Comparison of ENCODE assay signal across 29 cellular contexts in genomic region chr17:7754656-7755055, GRCh38. TPM values are rescaled to one million over a fixed set of nuclear protein-coding genes. Genes with fewer than 3 reads are reported as not detected.
"Had no signal": no experiment of that assay in that cellular context is flagged by ENCODE, and none has a peak within 500 bp of the region (broad histone marks: within the 10 kb centered on the region; RNA-seq: fewer than 3 reads in every experiment).

No MANE protein-coding gene starts in this region.

- H3K4me1 Mint-ChIP-seq: central memory CD8-positive, alpha-beta T cell; naive B cell; stimulated activated naive CD8-positive, alpha-beta T cell treated with anti-CD3 and anti-CD28 coated beads, Interleukin-15, amount 100 ng/mL, for 72 hours had no signal

- H3K27ac Mint-ChIP-seq: mesothelial cell of epicardium; progenitor cell of endocrine pancreas; stimulated activated naive CD8-positive, alpha-beta T cell treated with anti-CD3 and anti-CD28 coated beads, Interleukin-15, amount 100 ng/mL, for 72 hours had no signal

- H3K4me3 Mint-ChIP-seq: central memory CD8-positive, alpha-beta T cell; mesothelial cell of epicardium; natural killer cell treated with Interleukin-12 subunit alpha and Interleukin-12 subunit beta and Interleukin-15 and Interleukin-18, amount 100 ng/mL, for 72 hours; neural crest cell; stimulated activated naive CD8-positive, alpha-beta T cell treated with anti-CD3 and anti-CD28 coated beads, Interleukin-15, amount 100 ng/mL, for 72 hours had no signal

- H3K36me3 ChIP-seq: heart right ventricle, neutrophil, pancreas, suprapubic skin, transverse colon, upper lobe of right lung, uterus had no signal

- H3K36me3 Mint-ChIP-seq: mesothelial cell of epicardium; naive B cell; natural killer cell treated with Interleukin-12 subunit alpha and Interleukin-12 subunit beta and Interleukin-15 and Interleukin-18, amount 100 ng/mL, for 72 hours had no signal

- H3K4me2 ChIP-seq: smooth muscle cell had no signal

- DNase-seq: dermis blood vessel endothelial cell; effector memory CD4-positive, alpha-beta T cell; erythroblast; glutamatergic neuron; heart right ventricle; hippocampal formation; mucosa of descending colon; naive B cell; pancreas; stimulated activated CD4-positive, alpha-beta T cell treated with anti-CD3 and anti-CD28 coated beads, Interleukin-12 subunit alpha, Interleukin-12 subunit beta, amount 100 ng/mL, for 4 hours; stimulated activated CD4-positive, alpha-beta T cell treated with anti-CD3 and anti-CD28 coated beads, Interleukin-1b, Interleukin-23, amount 100 ng/mL, for 48 hours; stimulated activated CD4-positive, alpha-beta T cell treated with anti-CD3 and anti-CD28 coated beads, Interleukin-4, amount 100 ng/mL, for 1 hour; stimulated activated CD8-positive, alpha-beta memory T cell treated with anti-CD3 and anti-CD28 coated beads, Interleukin-4, amount 100 ng/mL, for 48 hours; stimulated activated naive CD4-positive, alpha-beta T cell; stimulated activated naive CD8-positive, alpha-beta T cell treated with anti-CD3 and anti-CD28 coated beads, Interleukin-15, amount 100 ng/mL, for 72 hours; transverse colon; upper lobe of right lung; uterus had no signal

- H3K4me3 ChIP-seq: coronary artery, heart right ventricle, mucosa of descending colon, pancreas, smooth muscle cell, suprapubic skin, transverse colon, upper lobe of right lung, uterus had no signal

- ATAC-seq: heart right ventricle; left lobe of liver; natural killer cell treated with Interleukin-12 subunit alpha and Interleukin-12 subunit beta and Interleukin-15 and Interleukin-18, amount 100 ng/mL, for 72 hours; pancreas; sciatic nerve; stimulated activated naive CD8-positive, alpha-beta T cell treated with anti-CD3 and anti-CD28 coated beads, Interleukin-15, amount 100 ng/mL, for 72 hours; upper lobe of right lung had no signal

- H3K9me3 Mint-ChIP-seq: central memory CD8-positive, alpha-beta T cell; natural killer cell treated with Interleukin-12 subunit alpha and Interleukin-12 subunit beta and Interleukin-15 and Interleukin-18, amount 100 ng/mL, for 72 hours; stimulated activated naive CD8-positive, alpha-beta T cell treated with anti-CD3 and anti-CD28 coated beads, Interleukin-15, amount 100 ng/mL, for 72 hours had no signal

- H3K27me3 ChIP-seq: neutrophil, pancreas, suprapubic skin, transverse colon, upper lobe of right lung, uterus had no signal

- H3K4me1 ChIP-seq: pancreas, suprapubic skin, upper lobe of right lung, uterus had no signal

- H3K27ac ChIP-seq: coronary artery, heart right ventricle, neutrophil, pancreas, suprapubic skin, transverse colon, upper lobe of right lung, uterus had no signal

- H3K9me3 ChIP-seq: mucosa of descending colon, neutrophil, pancreas, suprapubic skin, transverse colon, upper lobe of right lung, uterus had no signal

RNA-seq across cellular contexts. Expression of gene DNAH2, which starts 37.1 kb away (rescaled TPM):
- total RNA-seq: dermis blood vessel endothelial cell, smooth muscle cell had no signal
- polyA plus RNA-seq: smooth muscle cell had no signal

RNA-seq across cellular contexts. Expression of gene EFNB3, which starts 49.7 kb away (rescaled TPM):
- total RNA-seq: natural killer cell treated with Interleukin-12 subunit alpha and Interleukin-12 subunit beta and Interleukin-15 and Interleukin-18, amount 100 ng/mL, for 72 hours had no signal
